ENCODE assay signal across 8 cellular contexts in genomic region chr3:48663489-48664312, GRCh38. TPM values are rescaled to one million over a fixed set of nuclear protein-coding genes. Genes with fewer than 3 reads are reported as not detected.
A peak's percentile ranks its signal among the peaks of the same experiment; 100 is the strongest.
DNase-seq lines count a peak whose midpoint lies in the region; ATAC-seq and TF ChIP-seq lines count a peak whose summit lies in the region.

No MANE protein-coding gene starts in this region.

- in situ Hi-C loops in transverse colon (cut with MboI; ENCODE audit: low pct_ligation_motif_present in 1 of 4, low pct_unique_long_range_greater_than_20kb in 1 of 4, low sequenced_read_pairs in 3 of 4), result no loop called here

- peak overlapping the region; percentile 99 for H3K27ac Mint-ChIP-seq in HFFc6

- TF ChIP-seq CTCF in GM10266 (IDR thresholded peaks at IDR 0.05; ENCODE audit: control insufficient read depth, insufficient read depth, low read depth, missing control alignments) (peak; percentile 78), HFFc6 (IDR thresholded peaks at IDR 0.05) (peak; percentile 88), adrenal gland (IDR thresholded peaks at IDR 0.05) (peak; percentile 36 to 68 (median 54)), heart left ventricle (IDR thresholded peaks at IDR 0.05) (peak; percentile 28 to 79 (median 68)), transverse colon (IDR thresholded peaks at IDR 0.05) (peak; percentile 54 to 82 (median 70))

- H3K79me1 ChIP-seq in trophoblast cell (ENCODE audit: low read length), result peaks cover 9% of the 10 kb centered on the region

- peaks cover 16 to 29% of the 10 kb centered on the region in 2 donors for H3K4me1 ChIP-seq in adrenal gland (replicated peaks in 1 of 2)
- peaks cover 0 to 33% (median 14%) of the 10 kb centered on the region in 12 donors for H3K4me1 ChIP-seq in heart left ventricle
- H3K4me1 ChIP-seq in trophoblast cell (ENCODE audit: control insufficient read depth in 1 of 2, insufficient read depth in 2 of 2, low read length in 2 of 2), result peaks cover 10 to 14% of the 10 kb centered on the region in 2 experiments
- H3K4me1 ChIP-seq in transverse colon, result peaks cover 6 to 26% (median 18%) of the 10 kb centered on the region in 4 donors

- peak overlapping the region; percentile 63 for H3K4me2 ChIP-seq in trophoblast cell (ENCODE audit: low read length)

- peak; percentile 99 for DNase-seq in GM10266 (ENCODE audit: extremely low spot score)
- DNase-seq in HFFc6, result peak; percentile 99
- peak; percentile 88 for DNase-seq in NCI-H1105 treated with DMSO at 0.1 percent for 48 hours (lab: John Stamatoyannopoulos, UW)
- DNase-seq in SW 1271 (lab: John Stamatoyannopoulos, UW), result peak; percentile 92 to 93
- peak; percentile 91 to 99 (median 97) for DNase-seq in adrenal gland
- DNase-seq in heart left ventricle, result peak; percentile 90 to 92 (median 90)
- peak; percentile 99 for DNase-seq in trophoblast cell
- DNase-seq in transverse colon, result peak; percentile 97

- peak overlapping the region; percentile 38 for H2AK5ac ChIP-seq in trophoblast cell (ENCODE audit: low read length)

- H4K91ac ChIP-seq in trophoblast cell (ENCODE audit: low read depth, low read length), result peak overlapping the region; percentile 85

- no peak for TF ChIP-seq EP300 in transverse colon (IDR thresholded peaks at IDR 0.05; ENCODE audit: low read depth)

- ATAC-seq in heart left ventricle, result peak; percentile 86 to 93 (median 89)

- intact Hi-C loops in adrenal gland (cut with DNase I), result no loop called here
- intact Hi-C loops in heart left ventricle (cut with DNase I), result no loop called here
- intact Hi-C loops in transverse colon (cut with DNase I; ENCODE audit: low total_unique reads), result no loop called here

- no peaks in the 10 kb centered on the region for H3K27me3 ChIP-seq in adrenal gland
- peaks cover 0 to 33% (median 6%) of the 10 kb centered on the region in 9 donors for H3K27me3 ChIP-seq in heart left ventricle
- no peaks in the 10 kb centered on the region for H3K27me3 ChIP-seq in trophoblast cell (ENCODE audit: insufficient read depth, low read length)
- H3K27me3 ChIP-seq in transverse colon, result peaks cover 28% of the 10 kb centered on the region

- peaks cover 3% of the 10 kb centered on the region for H3K9me3 Mint-ChIP-seq in HFFc6

- WGBS in adrenal gland, 4 donors, result 0 to 1% (median 1%) methylated on average over 17 to 66 of the region's 66 CpGs
- WGBS in heart left ventricle, 4 donors, result 1% methylated on average over 48 to 66 of the region's 66 CpGs
- no CpG with 5 or more reads among the region's 66 CpGs for WGBS in trophoblast cell (ENCODE audit: extremely low coverage, insufficient coverage, insufficient read length)
- 1% methylated on average over 52 of the region's 66 CpGs; no CpG with 5 or more reads in 1 of the 2 donors for WGBS in transverse colon (ENCODE audit: low coverage in 1 of 2), 2 donors

- peak overlapping the region; percentile 36 for H3K9ac ChIP-seq in trophoblast cell (ENCODE audit: low read length)

- H3K23ac ChIP-seq in trophoblast cell (ENCODE audit: low read length), result no peak overlapping the region

- no peaks in the 10 kb centered on the region for H3K79me2 ChIP-seq in trophoblast cell (ENCODE audit: control insufficient read depth, insufficient read depth, low read length, poor library complexity)

- peak overlapping the region; percentile 88 for H4K8ac ChIP-seq in trophoblast cell (ENCODE audit: low read depth, low read length)

- H3K27me3 Mint-ChIP-seq in HFFc6 (ENCODE audit: insufficient read depth), result peaks cover 11% of the 10 kb centered on the region

- H3K4me1 Mint-ChIP-seq in HFFc6 (ENCODE audit: low read depth), result peaks cover 17% of the 10 kb centered on the region

- H3K9me3 ChIP-seq in adrenal gland (replicated peaks in 1 of 3) (no peaks in the 10 kb centered on the region), heart left ventricle (no peaks in the 10 kb centered on the region), trophoblast cell (ENCODE audit: insufficient read depth, low read depth, low read length) (peaks cover 21% of the 10 kb centered on the region), transverse colon (no peaks in the 10 kb centered on the region)

- peak overlapping the region; percentile 45 for H3K4ac ChIP-seq in trophoblast cell (ENCODE audit: low read depth, low read length)

- peak overlapping the region; percentile 75 for H4K12ac ChIP-seq in trophoblast cell (ENCODE audit: low read depth, low read length)

- peak overlapping the region; percentile 78 for H3K18ac ChIP-seq in trophoblast cell (ENCODE audit: low read length)

- H2BK12ac ChIP-seq in trophoblast cell (ENCODE audit: low read length), result peak overlapping the region; percentile 25

- peak overlapping the region; percentile 70 for H2BK120ac ChIP-seq in trophoblast cell (ENCODE audit: insufficient read depth, low read length, poor library complexity)

- H3K4me3 Mint-ChIP-seq in HFFc6, result peak overlapping the region; percentile 88

- peak overlapping the region; percentile 71 for H2AFZ ChIP-seq in trophoblast cell (ENCODE audit: insufficient read depth, low read length, poor library complexity)

- peak overlapping the region in 3 of 4 donors; percentile 9 to 52 (median 25) for H3K4me3 ChIP-seq in adrenal gland
- peak overlapping the region; percentile 20 to 69 (median 58) for H3K4me3 ChIP-seq in heart left ventricle
- peak overlapping the region; percentile 71 for H3K4me3 ChIP-seq in trophoblast cell (ENCODE audit: low read depth, low read length)
- peak overlapping the region; percentile 8 to 52 (median 37) for H3K4me3 ChIP-seq in transverse colon

- TF ChIP-seq POLR2A in adrenal gland (IDR thresholded peaks at IDR 0.05) (peak; percentile 64 to 75), heart left ventricle (IDR thresholded peaks at IDR 0.05) (peak in 1 of 2 donors; percentile 32), transverse colon (IDR thresholded peaks at IDR 0.05) (peak; percentile 64)

- H3K14ac ChIP-seq in trophoblast cell (ENCODE audit: low read length), result peak overlapping the region; percentile 81

- peak overlapping the region; percentile 43 to 96 (median 71) for H3K27ac ChIP-seq in adrenal gland
- peak overlapping the region in 9 of 12 donors; percentile 42 to 89 (median 71) for H3K27ac ChIP-seq in heart left ventricle
- H3K27ac ChIP-seq in trophoblast cell (ENCODE audit: low read depth, low read length), result peak overlapping the region; percentile 89
- H3K27ac ChIP-seq in transverse colon, result peak overlapping the region; percentile 69 to 82 (median 77)

- H2BK5ac ChIP-seq in trophoblast cell (ENCODE audit: low read depth, low read length, poor library complexity), result peak overlapping the region; percentile 90

- H3K36me3 ChIP-seq in adrenal gland (replicated peaks in 1 of 2), result no peaks in the 10 kb centered on the region
- peaks cover 0 to 6% (median 0%) of the 10 kb centered on the region in 9 donors for H3K36me3 ChIP-seq in heart left ventricle
- H3K36me3 ChIP-seq in trophoblast cell (ENCODE audit: control insufficient read depth in 1 of 2, insufficient read depth in 2 of 2, low read length in 2 of 2), result no peaks in the 10 kb centered on the region
- no peaks in the 10 kb centered on the region for H3K36me3 ChIP-seq in transverse colon

- H3K36me3 Mint-ChIP-seq in HFFc6 (ENCODE audit: low read depth), result peaks cover 24% of the 10 kb centered on the region; the same call in 1 of the 2 replicates

RNA-seq across cellular contexts. Expression of gene CELSR3, which starts 1.0 kb away (rescaled TPM):
- 1 to 10 TPM; 1.9 to 5.0 (median 3.4) TPM for total RNA-seq in HFFc6 (2021; fragmentation: NEBNext Ultra II Directional; extraction: Animal tissue kit (Norgen Biotek cat#: 25700))
- total RNA-seq in adrenal gland (1 to 10 TPM in 5 of 8 donors, under 1 TPM in 3; 0.78 to 3.9 (median 1.3) TPM), heart left ventricle (under 1 TPM; 0.10 to 0.36 (median 0.19) TPM), transverse colon (10 to 100 TPM in 1 of 4 donors, 1 to 10 TPM in 3; 1.2 to 15.0 (median 3.9) TPM)
- polyA plus RNA-seq in adrenal gland (10 to 100 TPM in 1 of 3 donors, 1 to 10 TPM in 2; 1.4 to 23.5 (median 4.4) TPM), heart left ventricle (under 1 TPM; 0.18 to 0.23 TPM)
- polyA plus RNA-seq in trophoblast cell (2013), result 3.5 TPM in 2 replicates

RNA-seq across cellular contexts. Expression of gene NCKIPSD, which starts 22.0 kb away (rescaled TPM):
- total RNA-seq in HFFc6 (2021; fragmentation: NEBNext Ultra II Directional; extraction: Animal tissue kit (Norgen Biotek cat#: 25700)), result 10 to 100 TPM; 20.5 to 27.3 (median 23.0) TPM
- total RNA-seq in adrenal gland (10 to 100 TPM; 21.5 to 78.7 (median 36.3) TPM), heart left ventricle (10 to 100 TPM in 7 of 9 donors, 1 to 10 TPM in 2; 9.8 to 47.6 (median 14.7) TPM), transverse colon (10 to 100 TPM; 42.3 to 74.6 (median 49.2) TPM)
- polyA plus RNA-seq in adrenal gland (10 to 100 TPM; 14.0 to 29.9 (median 15.7) TPM), heart left ventricle (10 to 100 TPM; 11.5 to 16.9 TPM)
- 18.3 and 18.9 TPM in 2 replicates for polyA plus RNA-seq in trophoblast cell (2013)

RNA-seq across cellular contexts. Expression of gene SLC26A6, which starts 28.4 kb away (rescaled TPM):
- total RNA-seq in HFFc6 (2021; fragmentation: NEBNext Ultra II Directional; extraction: Animal tissue kit (Norgen Biotek cat#: 25700)), result 10 to 100 TPM; 15.1 to 19.6 (median 17.5) TPM
- 10 to 100 TPM in 7 of 8 donors, 1 to 10 TPM in 1; 7.8 to 27.6 (median 15.7) TPM for total RNA-seq in adrenal gland
- polyA plus RNA-seq in adrenal gland, result 10 to 100 TPM in 2 of 3 donors, 1 to 10 TPM in 1; 8.3 to 47.2 (median 23.5) TPM
- 10 to 100 TPM in 3 of 9 donors, 1 to 10 TPM in 6; 6.7 to 14.6 (median 9.2) TPM for total RNA-seq in heart left ventricle
- 10 to 100 TPM; 10.0 to 12.9 TPM for polyA plus RNA-seq in heart left ventricle
- 27.3 and 27.9 TPM in 2 replicates for polyA plus RNA-seq in trophoblast cell (2013)
- total RNA-seq in transverse colon, result 100 to 1,000 TPM; 134 to 282 (median 193) TPM

RNA-seq across cellular contexts. Expression of gene TMEM89, which starts 42.1 kb away (rescaled TPM):
- under 1 TPM in 1 of 6 experiments, not detected in 5; 0.25 TPM for total RNA-seq in HFFc6 (2021; fragmentation: NEBNext Ultra II Directional; extraction: Animal tissue kit (Norgen Biotek cat#: 25700))
- total RNA-seq in adrenal gland, result not detected
- not detected for polyA plus RNA-seq in adrenal gland
- total RNA-seq in heart left ventricle, result not detected
- polyA plus RNA-seq in heart left ventricle, result not detected
- polyA plus RNA-seq in trophoblast cell (2013), result not detected in 2 replicates
- 10 to 100 TPM in 1 of 4 donors, not detected in 3; 13.1 TPM for total RNA-seq in transverse colon

RNA-seq across cellular contexts. Expression of gene IP6K2, which starts 53.3 kb away (rescaled TPM):
- total RNA-seq in HFFc6 (2021; fragmentation: NEBNext Ultra II Directional; extraction: Animal tissue kit (Norgen Biotek cat#: 25700)), result 10 to 100 TPM; 47.4 to 64.6 (median 53.0) TPM
- 100 to 1,000 TPM in 4 of 8 donors, 10 to 100 TPM in 4; 44.9 to 130 (median 98.4) TPM for total RNA-seq in adrenal gland
- polyA plus RNA-seq in adrenal gland, result 100 to 1,000 TPM in 2 of 3 donors, 10 to 100 TPM in 1; 67.2 to 185 (median 182) TPM
- 10 to 100 TPM; 14.1 to 35.5 (median 25.6) TPM for total RNA-seq in heart left ventricle
- polyA plus RNA-seq in heart left ventricle, result 10 to 100 TPM; 33.4 to 42.7 TPM
- polyA plus RNA-seq in trophoblast cell (2013), result 117 and 119 TPM in 2 replicates
- total RNA-seq in transverse colon, result 100 to 1,000 TPM; 169 to 255 (median 225) TPM

Comparison
In these comparisons a context has a peak if more than half of its experiments do, and no peak if none do; other contexts are left out.
1. Peak in every context shown above with its lines: DNase-seq, ATAC-seq, H3K4me3 ChIP-seq and H3K27ac ChIP-seq.
2. RNA of gene SLC26A6, which starts 28.4 kb away (total RNA-seq): 134 to 282 TPM in transverse colon; 15.1 to 19.6 TPM in HFFc6, 7.8 to 27.6 TPM in adrenal gland and 6.7 to 14.6 TPM in heart left ventricle; every median in the first group is over 4 times any median in the second.